18 cellular contexts compared by ENCODE assay signal in genomic region chr12:31662176-31662849, GRCh38. TPM values are rescaled to one million over a fixed set of nuclear protein-coding genes. Genes with fewer than 3 reads are reported as not detected.
A peak's percentile ranks its signal among the peaks of the same experiment; 100 is the strongest.
DNase-seq lines count a peak whose midpoint lies in the region; ATAC-seq, FAIRE-seq and TF ChIP-seq lines count a peak whose summit lies in the region.
"Had no signal": no experiment of that assay in that cellular context is flagged by ENCODE, and none has a peak within 500 bp of the region (broad histone marks: within the 10 kb centered on the region; RNA-seq: fewer than 3 reads in every experiment).

No MANE protein-coding gene starts in this region.

- H3K23me2 ChIP-seq in H1 (ENCODE audit: low read depth, low read length): peaks cover 4% of the 10 kb centered on the region

- no TSS peak for BruUV-seq in IMR-90 (replicated peaks; lab: Mats Ljungman, UMichigan)

- H2AK9ac ChIP-seq in IMR-90 (replicated peaks; ENCODE audit: low read depth, low read length, poor library complexity): no peak overlapping the region

- no peak for TF ChIP-seq RAD21 in IMR-90 (IDR thresholded peaks at IDR 0.05; ENCODE audit: low read length)
- TF ChIP-seq RAD21 in H1 (IDR thresholded peaks at IDR 0.05 in 1 of 2, conservative IDR thresholded peaks at IDR 0.05 in 1 of 2; ENCODE audit: low read depth in 2 of 2, low read length in 2 of 2): no peak

- H3K27me3 ChIP-seq in IMR-90 (ENCODE audit: control insufficient read depth, insufficient read depth, low read length) (no peaks in the 10 kb centered on the region), H1 (replicated peaks in 1 of 4; ENCODE audit: control insufficient read depth in 3 of 4, extremely low read depth in 1 of 4, insufficient read depth in 3 of 4, low read length in 3 of 4) (no peaks in the 10 kb centered on the region; a peak in 1 of 7 replicates)

- H3K9me1 ChIP-seq in IMR-90 (ENCODE audit: insufficient read depth, low read length): no peaks in the 10 kb centered on the region; the same call in 1 of the 2 replicates

- H3K4me1 Mint-ChIP-seq in activated naive CD4-positive, alpha-beta T cell treated with anti-CD3 and anti-CD28 coated beads, Interleukin-2, amount 10 ng/mL, durations not matched to agents 7 days and 5 days: peaks cover 30% of the 10 kb centered on the region
- H3K4me1 Mint-ChIP-seq in type B pancreatic cell (ENCODE audit: unreplicated experiment): peaks cover 3% of the 10 kb centered on the region

- H3K14ac ChIP-seq in IMR-90 (replicated peaks; ENCODE audit: low read depth, low read length): no peak overlapping the region
- H3K14ac ChIP-seq in H1 (ENCODE audit: insufficient read length): no peak overlapping the region

- H2BK5ac ChIP-seq in IMR-90 (ENCODE audit: low read depth, low read length, poor library complexity, severe bottlenecking): no peak overlapping the region
- H2BK5ac ChIP-seq in H1 (ENCODE audit: low read depth, low read length): no peak overlapping the region

- no peak for TF ChIP-seq EP300 in H1 (IDR thresholded peaks at IDR 0.05; ENCODE audit: borderline replicate concordance in 1 of 2, low read depth in 2 of 2, low read length in 2 of 2)

- H2AFZ ChIP-seq in IMR-90 (replicated peaks; ENCODE audit: low read length, poor library complexity) (no peak overlapping the region), H1 (ENCODE audit: low read length) (no peak overlapping the region)
- H2AFZ ChIP-seq: GM23338 had no signal

- no peak overlapping the region for H3K9ac ChIP-seq in IMR-90 (ENCODE audit: low read depth, low read length)
- H3K9ac ChIP-seq in H1 (replicated peaks in 1 of 4; ENCODE audit: extremely low read depth in 1 of 4, low read depth in 3 of 4, low read length in 3 of 4): no peak overlapping the region

- H2BK20ac ChIP-seq in IMR-90 (ENCODE audit: low read depth, low read length) (no peak overlapping the region), H1 (ENCODE audit: low read length) (no peak overlapping the region)

- TF ChIP-seq CTCF in IMR-90 (conservative IDR thresholded peaks at IDR 0.05; ENCODE audit: low read depth, low read length) (no peak), H1 (IDR thresholded peaks at IDR 0.05; ENCODE audit: control extremely low read depth in 1 of 3, insufficient read depth in 1 of 3, low read depth in 1 of 3, low read length in 3 of 3) (no peak), type B pancreatic cell (conservative IDR thresholded peaks at IDR 0.05) (no peak)

- no peak for TF ChIP-seq POLR2A in IMR-90 (IDR thresholded peaks at IDR 0.05; ENCODE audit: low read depth, low read length)
- TF ChIP-seq POLR2A in H1 (IDR thresholded peaks at IDR 0.05; ENCODE audit: control extremely low read depth in 1 of 2, low read depth in 2 of 2, low read length in 2 of 2): no peak

- peaks cover 3% of the 10 kb centered on the region for H3K9me3 Mint-ChIP-seq in activated naive CD4-positive, alpha-beta T cell treated with anti-CD3 and anti-CD28 coated beads, Interleukin-2, amount 10 ng/mL, durations not matched to agents 7 days and 5 days
- H3K9me3 Mint-ChIP-seq in type B pancreatic cell: no peaks in the 10 kb centered on the region

- H3K4me3 ChIP-seq in IMR-90 (ENCODE audit: insufficient read depth, low read depth, low read length) (no peak overlapping the region), H1 (ENCODE audit: extremely low read depth in 1 of 4, insufficient read depth in 2 of 4, low read depth in 3 of 4, low read length in 4 of 4) (no peak overlapping the region)
- H3K4me3 ChIP-seq: GM23338 had no signal

- H3K23ac ChIP-seq in IMR-90 (ENCODE audit: low read depth, low read length) (no peak overlapping the region), H1 (ENCODE audit: insufficient read length) (no peak overlapping the region)

- no peaks in the 10 kb centered on the region for H3K27me3 Mint-ChIP-seq in activated naive CD4-positive, alpha-beta T cell treated with anti-CD3 and anti-CD28 coated beads, Interleukin-2, amount 10 ng/mL, durations not matched to agents 7 days and 5 days
- no peaks in the 10 kb centered on the region for H3K27me3 Mint-ChIP-seq in type B pancreatic cell

- intact Hi-C loops in IMR-90 (cut with micrococcal nuclease) (no loop called here), left cardiac atrium (cut with DNase I) (no loop called here)

- H2BK120ac ChIP-seq in IMR-90 (ENCODE audit: low read depth, low read length) (no peak overlapping the region), H1 (replicated peaks; ENCODE audit: low read depth, low read length) (no peak overlapping the region)

- H3K27ac ChIP-seq in IMR-90 (ENCODE audit: insufficient read depth, low read length) (no peak overlapping the region), H1 (ENCODE audit: low read depth, low read length) (no peak overlapping the region)

- H3K4ac ChIP-seq in IMR-90 (ENCODE audit: low read depth, low read length) (no peak overlapping the region), H1 (replicated peaks; ENCODE audit: insufficient read length, low read depth, low read length) (no peak overlapping the region)

- H3K36me3 Mint-ChIP-seq in activated naive CD4-positive, alpha-beta T cell treated with anti-CD3 and anti-CD28 coated beads, Interleukin-2, amount 10 ng/mL, durations not matched to agents 7 days and 5 days: peaks cover 2% of the 10 kb centered on the region
- peaks cover 11% of the 10 kb centered on the region for H3K36me3 Mint-ChIP-seq in type B pancreatic cell

- H3K56ac ChIP-seq in IMR-90 (ENCODE audit: extremely low read depth, insufficient read depth, low read length) (no peak overlapping the region), H1 (replicated peaks; ENCODE audit: insufficient read length, low read depth, low read length) (no peak overlapping the region)

- H3K27ac Mint-ChIP-seq in activated naive CD4-positive, alpha-beta T cell treated with anti-CD3 and anti-CD28 coated beads, Interleukin-2, amount 10 ng/mL, durations not matched to agents 7 days and 5 days: peak overlapping the region; percentile 79
- H3K27ac Mint-ChIP-seq in type B pancreatic cell: no peak overlapping the region
- H3K27ac Mint-ChIP-seq: GM23338 had no signal

- H4K20me1 ChIP-seq in IMR-90 (ENCODE audit: insufficient read depth, low read length) (no peaks in the 10 kb centered on the region), H1 (replicated peaks in 1 of 2; ENCODE audit: control insufficient read depth in 1 of 2, insufficient read depth in 2 of 2, low read length in 2 of 2) (no peaks in the 10 kb centered on the region)

- dilution Hi-C loops in IMR-90 (cut with HindIII; ENCODE audit: low sequenced_read_pairs, unreplicated experiment): no loop called here

- H3K9me3 ChIP-seq in IMR-90 (ENCODE audit: control insufficient read depth, insufficient read depth, low read length): peaks cover 2% of the 10 kb centered on the region; the same call in 1 of the 2 replicates
- H3K9me3 ChIP-seq in H1 (ENCODE audit: insufficient read depth in 2 of 2, low read depth in 1 of 2, low read length in 1 of 2): peaks cover 7 to 10% of the 10 kb centered on the region in 2 experiments; a peak in 3 of 4 replicates

- in situ Hi-C loops in IMR-90 (cut with MboI; ENCODE audit: low sequenced_read_pairs): loop anchor here (25.0 kb wide), 2 partner anchors 400 to 1025 kb away; partner anchors contain the start of gene DNM1L

- H4K8ac ChIP-seq in IMR-90 (ENCODE audit: low read depth in 2 of 2, low read length in 2 of 2) (no peak overlapping the region), H1 (ENCODE audit: extremely low read depth, insufficient read depth, low read length) (no peak overlapping the region)

- peaks cover 0 to 5% of the 10 kb centered on the region in 2 experiments; a peak in 2 of 4 replicates for H3K79me1 ChIP-seq in IMR-90 (ENCODE audit: low read depth in 1 of 2, low read length in 2 of 2)
- no peaks in the 10 kb centered on the region for H3K79me1 ChIP-seq in H1 (ENCODE audit: low read depth, low read length)

- no peaks in the 10 kb centered on the region for H3K79me2 ChIP-seq in H1 (ENCODE audit: control insufficient read depth in 1 of 2, insufficient read depth in 2 of 2, low read length in 2 of 2)

- DNase-seq in activated naive CD4-positive, alpha-beta T cell treated with anti-CD3 and anti-CD28 coated beads, Interleukin-2, amount 10 ng/mL, durations not matched to agents 7 days and 5 days: peak; percentile 29
- no peak for DNase-seq in activated naive CD4-positive, alpha-beta T cell treated with anti-CD3 and anti-CD28 coated beads, Interleukin-2, amount 50 U/mL, for 16 hours
- DNase-seq in IMR-90: no peak
- DNase-seq in H1 (ENCODE audit: low read depth in 1 of 2, low spot score in 2 of 2): no peak
- DNase-seq in type B pancreatic cell (ENCODE audit: extremely low spot score, unreplicated experiment): no peak
- no peak for DNase-seq in NCI-H2081 treated with DMSO at 0.1 percent for 48 hours (lab: John Stamatoyannopoulos, UW)
- DNase-seq in left cardiac atrium: no peak
- DNase-seq in ureter (ENCODE audit: low spot score): no peak
- DNase-seq: 8988T, C1 segment of cervical spinal cord, DMS153, EL, NCI-H1105 treated with DMSO at 0.1 percent for 48 hours, NCI-H187 treated with DMSO at 0.1 percent for 48 hours, NCI-H2171 treated with DMSO at 0.1 percent for 48 hours, NCI-H510A, SIG-M5 had no signal

- no CpG with 5 or more reads among the region's 6 CpGs for WGBS in IMR-90 (ENCODE audit: extremely low coverage in 2 of 2, insufficient read length in 1 of 2), 2 experiments
- WGBS in H1 (ENCODE audit: extremely low coverage in 1 of 2, insufficient coverage in 1 of 2, insufficient read length in 1 of 2, insufficient replicate concordance in 2 of 2, low coverage in 1 of 2, low lambda C conversion rate in 2 of 2, missing lambda C conversion rate in 1 of 2), 2 experiments: 92% methylated on average over 5 of the region's 6 CpGs; no CpG with 5 or more reads in 1 of the 2 experiments

- FAIRE-seq in H1 (lab: Jason Lieb, UNC): no peak

- H3K4me3 Mint-ChIP-seq in activated naive CD4-positive, alpha-beta T cell treated with anti-CD3 and anti-CD28 coated beads, Interleukin-2, amount 10 ng/mL, durations not matched to agents 7 days and 5 days: no peak overlapping the region
- peak overlapping the region; percentile 46 for H3K4me3 Mint-ChIP-seq in type B pancreatic cell
- H3K4me3 Mint-ChIP-seq: GM23338 had no signal

- POLR2A ChIA-PET in IMR-90 (lab: Charles Lee; ENCODE audit: unreplicated experiment) (no interaction called here), H1 (lab: Charles Lee; ENCODE audit: partially characterized antibody) (interaction anchor here (1.7 kb wide), 1 partner anchor 11 kb away, joined by 4 read pairs; no protein-coding TSS in a partner anchor)

- H2BK15ac ChIP-seq in IMR-90 (ENCODE audit: low read depth, low read length): no peak overlapping the region
- no peak overlapping the region for H2BK15ac ChIP-seq in H1 (ENCODE audit: low read length)

- H2AK5ac ChIP-seq in IMR-90 (ENCODE audit: low read depth, low read length) (no peak overlapping the region), H1 (ENCODE audit: low read depth, low read length) (0 out of 2 replicates have a peak overlapping the region, but pooled peaks have one; percentile 32)

- H3K36me3 ChIP-seq in IMR-90 (ENCODE audit: control insufficient read depth, insufficient read depth, low read length) (no peaks in the 10 kb centered on the region), H1 (ENCODE audit: control insufficient read depth in 2 of 4, insufficient read depth in 4 of 4, low read length in 3 of 4) (no peaks in the 10 kb centered on the region; a peak in 1 of 8 replicates)

- H3K4me2 ChIP-seq in IMR-90 (ENCODE audit: low read depth, low read length) (no peak overlapping the region), H1 (ENCODE audit: insufficient read depth in 1 of 2, low read depth in 2 of 2, low read length in 2 of 2) (no peak overlapping the region)
- H3K4me2 ChIP-seq: GM23338 had no signal

- H4K91ac ChIP-seq in IMR-90 (ENCODE audit: insufficient read depth, low read depth, low read length) (no peak overlapping the region), H1 (replicated peaks; ENCODE audit: insufficient read length, low read length) (no peak overlapping the region)

- no peak overlapping the region for H2BK12ac ChIP-seq in H1 (ENCODE audit: low read depth, low read length)

- H4K5ac ChIP-seq in IMR-90 (ENCODE audit: low read depth, low read length) (no peak overlapping the region), H1 (ENCODE audit: insufficient read length, low read depth, low read length) (no peak overlapping the region)

- no peak overlapping the region for H3K18ac ChIP-seq in IMR-90 (ENCODE audit: low read depth, low read length)
- H3K18ac ChIP-seq in H1 (ENCODE audit: extremely low read depth, low read length): no peak overlapping the region

- H3K4me1 ChIP-seq in IMR-90 (ENCODE audit: control insufficient read depth, insufficient read depth, low read length) (peaks cover 2% of the 10 kb centered on the region), H1 (replicated peaks in 1 of 4; ENCODE audit: control insufficient read depth in 3 of 4, insufficient read depth in 4 of 4, low read length in 3 of 4) (peaks cover 0 to 6% (median 3%) of the 10 kb centered on the region in 4 experiments; a peak in 3 of 7 replicates)

- ATAC-seq in IMR-90 (ENCODE audit: low read depth): no peak
- ATAC-seq in left cardiac atrium: no peak
- ATAC-seq: GM23338 had no signal

- CTCF ChIA-PET in activated naive CD4-positive, alpha-beta T cell treated with anti-CD3 and anti-CD28 coated beads, Interleukin-2, amount 10 ng/mL, durations not matched to agents 7 days and 5 days (lab: Charles Lee): interaction anchor here (0.6 kb wide), 2 partner anchors 579 to 868 kb away, joined by 3 read pairs; no protein-coding TSS in a partner anchor
- CTCF ChIA-PET in IMR-90 (lab: Yijun Ruan, JAX) (interaction anchor here (0.7 kb wide), 2 partner anchors 9 to 21 kb away, joined by 3 read pairs; no protein-coding TSS in a partner anchor), H1 (lab: Charles Lee; ENCODE audit: partially characterized antibody) (interaction anchor here (0.6 to 2.0 kb wide), 3 partner anchors 9 to 227 kb away, joined by 3 to 5 read pairs (median 3); no protein-coding TSS in a partner anchor)

RNA-seq across cellular contexts. Expression of gene ETFBKMT, which starts 2.8 kb away (rescaled TPM):
- total RNA-seq in IMR-90 (2012; rRNA removed) (2.5 and 3.3 TPM in 2 replicates), type B pancreatic cell (ENCODE audit: low replicate concordance) (2.0 and 4.2 TPM in 2 replicates), left cardiac atrium (1 to 10 TPM; 4.6 to 5.4 TPM), ureter (5.6 TPM)
- polyA plus RNA-seq in IMR-90 (2012; rRNA removed) (0.99 and 1.2 TPM in 2 replicates), H1 (2011; rRNA removed) (0.59 and 0.69 TPM in 2 replicates)
- polyA plus RNA-seq in IMR-90 (2012; cell fraction: cytosol; rRNA removed): 0.44 and 1.1 TPM in 2 replicates
- 0.26 and 0.78 TPM in 2 replicates for polyA plus RNA-seq in IMR-90 (2012; cell fraction: nucleus; rRNA removed; ENCODE audit: low replicate concordance)
- 1.1 and 1.7 TPM in 2 replicates for total RNA-seq in H1 (2021; fragmentation: NEBNext Ultra II Directional; extraction: Animal tissue kit (Norgen Biotek cat#: 25700))
- 0.56 TPM for polyA plus RNA-seq in H1 (2011; cell fraction: cytosol; rRNA removed)
- polyA plus RNA-seq in H1 (2011; cell fraction: nucleus; rRNA removed): 0.64 TPM
- polyA plus RNA-seq in H1 (2012, experiment 1 of 2): 0.62 to 1.1 TPM (median 0.97 TPM) in 4 replicates
- polyA plus RNA-seq in H1 (2012, experiment 2 of 2): 0.25 TPM
- 0.79 TPM for polyA plus RNA-seq in H1 (2013, experiment 1 of 2)
- 0.79 TPM for polyA plus RNA-seq in H1 (2013, experiment 2 of 2)
- 0.37 and 0.98 TPM in 2 replicates for polyA minus RNA-seq in H1 (2011; rRNA and poly(A)+ RNA removed)
- 0.66 TPM for polyA minus RNA-seq in H1 (2011; cell fraction: cytosol; rRNA and poly(A)+ RNA removed)
- polyA minus RNA-seq in H1 (2011; cell fraction: nucleus; rRNA and poly(A)+ RNA removed): 1.5 TPM
